18 cellular contexts compared by ENCODE assay signal in genomic region chr17:15361151-15361550, GRCh38. TPM values are rescaled to one million over a fixed set of nuclear protein-coding genes. Genes with fewer than 3 reads are reported as not detected.
DNase-seq lines count a peak whose midpoint lies in the region; ATAC-seq and FAIRE-seq lines count a peak whose summit lies in the region.
"Had no signal": no experiment of that assay in that cellular context is flagged by ENCODE, and none has a peak within 500 bp of the region (broad histone marks: within the 10 kb centered on the region; RNA-seq: fewer than 3 reads in every experiment).

No MANE protein-coding gene starts in this region.

- no peak for ATAC-seq in GM19035 (IDR thresholded peaks at IDR 0.05; ENCODE audit: unreplicated experiment)

- DNase-seq in H4 (ENCODE audit: low spot score): peak; percentile 66
- DNase-seq in RCC 7860 (ENCODE audit: low spot score): peak; percentile 79
- peak; percentile 87 for DNase-seq in islet precursor cell
- peak; percentile 24 for DNase-seq in urothelium cell line (ENCODE audit: low spot score)
- no peak for DNase-seq in frontal cortex (ENCODE audit: low spot score in 2 of 2)
- DNase-seq in NCI-H128 (lab: John Stamatoyannopoulos, UW; ENCODE audit: unreplicated experiment): no peak
- DNase-seq: ACHN; AML-193; KG1; NCI-H1092; NCI-H1694; NCI-H2107; NCI-H226; NCI-H524 treated with DMSO at 0.1 percent for 48 hours; NK-92 treated with Interleukin-12 subunit alpha and Interleukin-12 subunit beta, amount 100 ng/mL, for 24 hours had no signal

- FAIRE-seq in RCC 7860 (lab: Jason Lieb, UNC) (peak; percentile 87), urothelium cell line (lab: Jason Lieb, UNC) (no peak), frontal cortex (lab: Jason Lieb, UNC) (no peak)
- FAIRE-seq: GM19239 had no signal

RNA-seq across cellular contexts. Expression of gene TEKT3, which starts 19.8 kb away (rescaled TPM):
- total RNA-seq in H4 (2014; rRNA removed; shearing (Covaris generic)): not detected in 2 replicates
- total RNA-seq in frontal cortex: 1.2 TPM
- total RNA-seq: OCI-LY7 had no signal

Comparison
In these comparisons a context has a peak if more than half of its experiments do, and no peak if none do; other contexts are left out.
1. DNase-seq: peak in H4 (single experiment), RCC 7860 (single experiment), islet precursor cell (single experiment) and urothelium cell line (single experiment); none in frontal cortex (0 of 2) and NCI-H128 (single experiment).